8 cellular contexts compared by ENCODE assay signal in genomic region chr20:46562373-46563169, GRCh38. TPM values are rescaled to one million over a fixed set of nuclear protein-coding genes. Genes with fewer than 3 reads are reported as not detected.
DNase-seq lines count a peak whose midpoint lies in the region; ATAC-seq and TF ChIP-seq lines count a peak whose summit lies in the region.

No MANE protein-coding gene starts in this region.

- TF ChIP-seq POLR2A in body of pancreas (IDR thresholded peaks at IDR 0.05) (peak in 1 of 3 donors; percentile 16), sigmoid colon (IDR thresholded peaks at IDR 0.05) (no peak)

- peak; percentile 91 for TF ChIP-seq CTCF in A673 (conservative IDR thresholded peaks at IDR 0.05; ENCODE audit: low read depth, low read length)
- TF ChIP-seq CTCF in body of pancreas (IDR thresholded peaks at IDR 0.05), result peak; percentile 84 to 98 (median 88)
- TF ChIP-seq CTCF in sigmoid colon (IDR thresholded peaks at IDR 0.05), result peak; percentile 36 to 92 (median 79)

- WGBS in body of pancreas, 2 donors, result 12 to 14% methylated on average over 19 of the region's 19 CpGs
- WGBS in sigmoid colon, 2 donors, result 15 to 24% methylated on average over 19 of the region's 19 CpGs

- CTCF ChIA-PET in A673 (lab: Charles Lee), result no interaction called here

- H3K36me3 ChIP-seq in A673 (ENCODE audit: insufficient read depth, low read length, poor library complexity, severe bottlenecking) (no peaks in the 10 kb centered on the region), body of pancreas (replicated peaks in 1 of 2; ENCODE audit: insufficient read depth in 1 of 2, low read depth in 2 of 2) (no peaks in the 10 kb centered on the region), iPS-18a (ENCODE audit: control insufficient read depth, low read depth, low read length) (no peaks in the 10 kb centered on the region), sigmoid colon (no peaks in the 10 kb centered on the region)

- BruUV-seq in A673 (replicated peaks; lab: Mats Ljungman, UMichigan), result no TSS peak

- ATAC-seq in GM19035 (IDR thresholded peaks at IDR 0.05; ENCODE audit: unreplicated experiment), result peak; percentile 52
- peak; percentile 92 for ATAC-seq in body of pancreas

- H3K4me3 ChIP-seq in A673 (ENCODE audit: low read depth, low read length, poor library complexity, severe bottlenecking) (peak overlapping the region; percentile 14), body of pancreas (no peak overlapping the region), iPS-18a (ENCODE audit: low read length) (peak overlapping the region; percentile 50), sigmoid colon (peak overlapping the region in 3 of 4 donors; percentile 21 to 39 (median 29))

- POLR2A ChIA-PET in A673 (lab: Charles Lee; ENCODE audit: low non-redundant PET), result no interaction called here

- no peak overlapping the region for H3K27ac ChIP-seq in A673 (ENCODE audit: low read depth, low read length, poor library complexity, severe bottlenecking)
- peak overlapping the region in 2 of 4 donors; percentile 57 to 71 for H3K27ac ChIP-seq in body of pancreas
- H3K27ac ChIP-seq in iPS-18a (ENCODE audit: low read length), result no peak overlapping the region
- peak overlapping the region in 3 of 4 donors; percentile 48 to 70 (median 67) for H3K27ac ChIP-seq in sigmoid colon

- H3K27me3 ChIP-seq in A673 (replicated peaks; ENCODE audit: insufficient read depth, low read depth, low read length, poor library complexity) (no peaks in the 10 kb centered on the region), body of pancreas (no peaks in the 10 kb centered on the region), iPS-18a (ENCODE audit: control insufficient read depth, insufficient read depth, low read length) (no peaks in the 10 kb centered on the region), sigmoid colon (no peaks in the 10 kb centered on the region)

- no peaks in the 10 kb centered on the region for H3K9me3 ChIP-seq in A673 (ENCODE audit: low read depth, low read length, poor library complexity, severe bottlenecking)
- H3K9me3 ChIP-seq in body of pancreas, result no peaks in the 10 kb centered on the region
- no peaks in the 10 kb centered on the region for H3K9me3 ChIP-seq in iPS-18a (ENCODE audit: control insufficient read depth, low read depth, low read length)
- H3K9me3 ChIP-seq in sigmoid colon, result no peaks in the 10 kb centered on the region

- intact Hi-C loops in A673 (cut with micrococcal nuclease; ENCODE audit: unreplicated experiment) (no loop called here), body of pancreas (cut with DNase I) (no loop called here), sigmoid colon (cut with DNase I) (loop anchor here (5.0 kb wide), 1 partner anchor 120 kb away; no protein-coding TSS in a partner anchor)

- TF ChIP-seq EP300 in sigmoid colon (IDR thresholded peaks at IDR 0.05), result no peak

- DNase-seq in A673 (ENCODE audit: low spot score) (peak; percentile 76), NCI-H1092 treated with DMSO at 0.1 percent for 48 hours (lab: John Stamatoyannopoulos, UW) (peak; percentile 87), T-helper 9 cell (peak; percentile 32), body of pancreas (peak; percentile 76 to 81 (median 79)), sigmoid colon (peak; percentile 85), mesenteric fat pad (ENCODE audit: low spot score) (no peak)

- H3K4me1 ChIP-seq in A673 (ENCODE audit: insufficient read depth, low read length, poor library complexity, severe bottlenecking) (no peaks in the 10 kb centered on the region), body of pancreas (peaks cover 13% of the 10 kb centered on the region), iPS-18a (ENCODE audit: control insufficient read depth, low read depth, low read length) (peaks cover 10% of the 10 kb centered on the region), sigmoid colon (peaks cover 0 to 12% (median 8%) of the 10 kb centered on the region in 4 donors)

- H3K9ac ChIP-seq in iPS-18a (ENCODE audit: low read length), result no peak overlapping the region

RNA-seq across cellular contexts. Expression of gene OCSTAMP, which starts 12.1 kb away (rescaled TPM):
- total RNA-seq in A673 (2021) (not detected in 2 replicates), body of pancreas (not detected), sigmoid colon (not detected), mesenteric fat pad (not detected)
- polyA plus RNA-seq in sigmoid colon, result not detected

RNA-seq across cellular contexts. Expression of gene ZNF334, which starts 49.2 kb away (rescaled TPM):
- total RNA-seq in A673 (2021) (4.4 and 4.5 TPM in 2 replicates), body of pancreas (10 to 100 TPM; 11.2 to 13.8 TPM), sigmoid colon (1 to 10 TPM; 2.6 to 6.6 (median 4.4) TPM), mesenteric fat pad (0.90 TPM)
- polyA plus RNA-seq in sigmoid colon, result 1 to 10 TPM in 1 of 3 donors, under 1 TPM in 2; 0.46 to 2.4 (median 0.60) TPM

Comparison
In these comparisons a context has a peak if more than half of its experiments do, and no peak if none do; other contexts are left out.
1. H3K27ac ChIP-seq: peak in sigmoid colon (3 of 4); none in A673 (single experiment) and iPS-18a (single experiment).
2. H3K4me3 ChIP-seq: peak in A673 (single experiment), iPS-18a (single experiment) and sigmoid colon (3 of 4); none in body of pancreas (0 of 2).
3. Peak in every context shown above with its lines, with median percentiles within 50 percentile points of each other: CTCF ChIP-seq.